In the genomic region with DNA sequence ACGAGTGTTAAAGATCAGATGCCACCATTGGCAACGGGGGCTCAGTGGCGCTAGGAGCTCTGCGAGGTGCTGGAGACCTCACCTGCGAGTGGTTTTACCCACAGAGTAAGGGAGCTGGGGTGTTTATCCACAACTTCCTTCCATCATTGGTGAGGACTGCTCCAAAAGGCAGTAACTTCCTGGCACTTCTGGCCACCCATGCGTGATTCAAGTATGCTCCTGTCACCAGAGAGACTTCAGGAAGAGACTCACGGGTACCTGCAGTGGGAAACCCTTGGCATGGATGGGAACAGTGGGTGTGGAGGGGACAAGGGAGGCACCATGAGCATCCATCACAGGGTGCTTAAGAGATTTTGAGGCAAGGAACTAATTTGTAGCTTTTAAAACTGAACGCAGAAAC, we compare ENCODE assay signal across 18 cellular contexts. TPM values are rescaled to one million over a fixed set of nuclear protein-coding genes. Genes with fewer than 3 reads are reported as not detected.
"Had no signal": no experiment of that assay in that cellular context is flagged by ENCODE, and none has a peak within 500 bp of the region (broad histone marks: within the 10 kb centered on the region; RNA-seq: fewer than 3 reads in every experiment).

No MANE protein-coding gene starts in this region.

- H3K9me3 ChIP-seq: colonic mucosa, heart left ventricle, mucosa of descending colon, ovary, right atrium auricular region, tibial nerve, upper lobe of right lung, vagina had no signal

- H3K4me3 Mint-ChIP-seq: naive thymus-derived CD8-positive, alpha-beta T cell; stimulated activated effector memory CD8-positive, alpha-beta T cell treated with anti-CD3 and anti-CD28 coated beads, Interleukin-12 subunit alpha, Interleukin-12 subunit beta, amount 100 ng/mL, for 72 hours; stimulated activated naive CD8-positive, alpha-beta T cell treated with anti-CD3 and anti-CD28 coated beads, Interleukin-15, Interleukin-2, amounts not matched to agents 100 ng/mL and 50 ng/mL, for 24 hours had no signal

- H3K4me3 ChIP-seq: colonic mucosa, heart left ventricle, mucosa of descending colon, ovary, right atrium auricular region, tibial nerve, upper lobe of right lung, vagina had no signal

- H3K4me1 Mint-ChIP-seq: stimulated activated effector memory CD8-positive, alpha-beta T cell treated with anti-CD3 and anti-CD28 coated beads, Interleukin-12 subunit alpha, Interleukin-12 subunit beta, amount 100 ng/mL, for 72 hours had no signal

- H3K27ac ChIP-seq: colonic mucosa, ovary, right atrium auricular region, tibial nerve, upper lobe of right lung, vagina had no signal

- H3K27ac Mint-ChIP-seq: naive thymus-derived CD8-positive, alpha-beta T cell; stimulated activated effector memory CD8-positive, alpha-beta T cell treated with anti-CD3 and anti-CD28 coated beads, Interleukin-12 subunit alpha, Interleukin-12 subunit beta, amount 100 ng/mL, for 72 hours; stimulated activated naive CD8-positive, alpha-beta T cell treated with anti-CD3 and anti-CD28 coated beads, Interleukin-15, Interleukin-2, amounts not matched to agents 100 ng/mL and 50 ng/mL, for 24 hours had no signal

- ATAC-seq: heart left ventricle; mucosa of descending colon; naive thymus-derived CD8-positive, alpha-beta T cell; stimulated activated effector memory CD8-positive, alpha-beta T cell treated with anti-CD3 and anti-CD28 coated beads, Interleukin-12 subunit alpha, Interleukin-12 subunit beta, amount 100 ng/mL, for 72 hours; upper lobe of right lung had no signal

- H3K9me3 Mint-ChIP-seq: stimulated activated effector memory CD8-positive, alpha-beta T cell treated with anti-CD3 and anti-CD28 coated beads, Interleukin-12 subunit alpha, Interleukin-12 subunit beta, amount 100 ng/mL, for 72 hours; stimulated activated naive CD8-positive, alpha-beta T cell treated with anti-CD3 and anti-CD28 coated beads, Interleukin-15, Interleukin-2, amounts not matched to agents 100 ng/mL and 50 ng/mL, for 24 hours had no signal

- DNase-seq: colonic mucosa; dermis blood vessel endothelial cell; foreskin melanocyte; heart left ventricle; hippocampal formation; kidney glomerular epithelial cell; mammary epithelial cell; mucosa of descending colon; naive thymus-derived CD8-positive, alpha-beta T cell; ovary; stimulated activated CD4-positive, alpha-beta T cell treated with anti-CD3 and anti-CD28 coated beads, Interleukin-4, amount 100 ng/mL, for 1 hour; stimulated activated CD8-positive, alpha-beta memory T cell treated with anti-CD3 and anti-CD28 coated beads, Interleukin-4, amount 100 ng/mL, for 48 hours; upper lobe of right lung had no signal

- H3K36me3 Mint-ChIP-seq: naive thymus-derived CD8-positive, alpha-beta T cell; stimulated activated effector memory CD8-positive, alpha-beta T cell treated with anti-CD3 and anti-CD28 coated beads, Interleukin-12 subunit alpha, Interleukin-12 subunit beta, amount 100 ng/mL, for 72 hours had no signal

- H3K27me3 ChIP-seq: colonic mucosa, heart left ventricle, ovary, right atrium auricular region, tibial nerve, upper lobe of right lung, vagina had no signal

- H3K4me1 ChIP-seq: colonic mucosa had no signal

- H3K36me3 ChIP-seq: colonic mucosa, ovary, right atrium auricular region, upper lobe of right lung, vagina had no signal

RNA-seq across cellular contexts. Expression of gene RIN2, which starts 53.2 kb away (rescaled TPM):
- polyA plus RNA-seq: naive thymus-derived CD8-positive, alpha-beta T cell had no signal
